ENCODE assay signal across 17 cellular contexts in the genomic region with DNA sequence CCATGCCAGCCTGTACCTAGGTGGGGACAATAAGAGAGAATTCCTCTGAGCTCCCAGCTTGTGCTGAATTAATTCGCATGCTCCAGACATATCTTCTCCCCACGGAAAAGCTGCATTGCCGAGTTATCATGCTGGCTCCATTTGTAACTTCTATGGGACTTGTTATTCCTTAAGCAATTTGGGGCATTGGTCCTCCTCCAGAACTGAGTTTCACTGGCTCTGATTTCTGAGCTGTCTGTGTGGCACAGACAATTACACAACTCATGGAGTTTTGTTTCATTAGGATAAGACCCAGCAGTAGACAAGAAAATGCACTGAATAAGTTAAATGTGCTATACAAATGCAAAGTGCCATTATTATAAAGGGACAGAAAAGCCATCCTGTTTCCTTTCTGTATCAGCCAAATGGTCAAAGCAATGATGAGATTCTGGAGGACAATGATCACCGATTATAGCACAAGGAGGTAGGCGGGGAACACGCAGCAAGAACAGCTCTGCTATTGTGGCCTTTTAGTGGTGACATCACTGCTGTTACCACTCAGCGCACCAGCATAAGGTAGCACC.
DNase-seq lines count a peak whose midpoint lies in the region; ATAC-seq, FAIRE-seq and TF ChIP-seq lines count a peak whose summit lies in the region.
"Had no signal": no experiment of that assay in that cellular context is flagged by ENCODE, and none has a peak within 500 bp of the region (broad histone marks: within the 10 kb centered on the region; RNA-seq: fewer than 3 reads in every experiment).

No MANE protein-coding gene starts in this region.

- H3K4me2 ChIP-seq in osteoblast (ENCODE audit: insufficient read depth, low read length) = no peak overlapping the region
- H3K4me2 ChIP-seq: GM23338 had no signal

- H3K79me2 ChIP-seq in osteoblast (ENCODE audit: insufficient read depth, low read length) = no peaks in the 10 kb centered on the region

- POLR2A ChIA-PET in activated CD4-positive, alpha-beta memory T cell treated with anti-CD3 and anti-CD28 coated beads, Interleukin-2, amount 10 ng/mL, durations not matched to agents 7 days and 5 days (lab: Charles Lee) = no interaction called here
- POLR2A ChIA-PET in WTC11 (lab: Charles Lee) = no interaction called here

- H4K20me1 ChIP-seq in osteoblast (ENCODE audit: insufficient read depth, low read length) = no peaks in the 10 kb centered on the region

- no peaks in the 10 kb centered on the region for H3K9me3 Mint-ChIP-seq in activated CD4-positive, alpha-beta memory T cell treated with anti-CD3 and anti-CD28 coated beads, Interleukin-2, amount 10 ng/mL, durations not matched to agents 7 days and 5 days
- no peaks in the 10 kb centered on the region for H3K9me3 Mint-ChIP-seq in WTC11
- H3K9me3 Mint-ChIP-seq: CD8-positive, alpha-beta memory T cell; GM23338 had no signal

- peak overlapping the region; percentile 3 for H2AFZ ChIP-seq in osteoblast (ENCODE audit: low read length)
- H2AFZ ChIP-seq: GM23338 had no signal

- in situ Hi-C loops in SK-MEL-5 (cut with HindIII; ENCODE audit: low pct_unique_long_range_greater_than_20kb, low sequenced_read_pairs) = no loop called here

- H3K4me3 Mint-ChIP-seq in activated CD4-positive, alpha-beta memory T cell treated with anti-CD3 and anti-CD28 coated beads, Interleukin-2, amount 10 ng/mL, durations not matched to agents 7 days and 5 days = no peak overlapping the region
- H3K4me3 Mint-ChIP-seq in WTC11 = no peak overlapping the region
- H3K4me3 Mint-ChIP-seq: CD8-positive, alpha-beta memory T cell; GM23338 had no signal

- no peak for ATAC-seq in HG02623 (IDR thresholded peaks at IDR 0.05; ENCODE audit: unreplicated experiment)
- no peak for ATAC-seq in pancreas
- no peak for ATAC-seq in WTC11
- ATAC-seq: GM23338, HCT116, K562 had no signal

- H3K36me3 ChIP-seq in osteoblast (ENCODE audit: insufficient read depth, low read length) (no peaks in the 10 kb centered on the region), pancreas (no peaks in the 10 kb centered on the region)
- H3K36me3 ChIP-seq: Peyer's patch, SJSA1 had no signal

- no peaks in the 10 kb centered on the region for H3K36me3 Mint-ChIP-seq in activated CD4-positive, alpha-beta memory T cell treated with anti-CD3 and anti-CD28 coated beads, Interleukin-2, amount 10 ng/mL, durations not matched to agents 7 days and 5 days (ENCODE audit: low read depth)
- H3K36me3 Mint-ChIP-seq in WTC11 = no peaks in the 10 kb centered on the region
- H3K36me3 Mint-ChIP-seq: CD8-positive, alpha-beta memory T cell had no signal

- H3K27me3 ChIP-seq in osteoblast (ENCODE audit: insufficient read depth, low read length) (no peaks in the 10 kb centered on the region), pancreas (no peaks in the 10 kb centered on the region)
- H3K27me3 ChIP-seq: Peyer's patch, SJSA1 had no signal

- H3K9me3 ChIP-seq in osteoblast (ENCODE audit: low read depth, low read length) = no peaks in the 10 kb centered on the region
- H3K9me3 ChIP-seq in pancreas = no peaks in the 10 kb centered on the region
- H3K9me3 ChIP-seq: Peyer's patch, SJSA1 had no signal

- peak; percentile 30 for DNase-seq in AG10803 (ENCODE audit: low read depth)
- peak; percentile 13 for DNase-seq in SK-MEL-5 (ENCODE audit: low read depth, low spot score)
- DNase-seq in fibroblast of the aortic adventitia (ENCODE audit: low read depth) = peak; percentile 44
- DNase-seq in osteoblast (ENCODE audit: insufficient read length, low spot score, missing footprints) = no peak
- DNase-seq in pancreas = no peak
- DNase-seq in activated CD4-positive, alpha-beta memory T cell treated with anti-CD3 and anti-CD28 coated beads, Interleukin-2, amount 10 ng/mL, durations not matched to agents 7 days and 5 days = no peak
- DNase-seq in WTC11 (ENCODE audit: low spot score) = no peak
- DNase-seq: CD8-positive, alpha-beta memory T cell; DND-41; NCI-H2171 treated with DMSO at 0.1 percent for 48 hours; Peyer's patch had no signal

- WGBS in pancreas, 2 donors = 88 to 91% methylated on average over 7 of the region's 7 CpGs

- H3K4me3 ChIP-seq in AG10803 (ENCODE audit: low read length) (no peak overlapping the region), fibroblast of the aortic adventitia (ENCODE audit: low read depth, low read length) (no peak overlapping the region), osteoblast (ENCODE audit: insufficient read depth, low read length) (no peak overlapping the region), pancreas (no peak overlapping the region)
- H3K4me3 ChIP-seq: GM23338, K562, Peyer's patch, SJSA1 had no signal

- no peak overlapping the region for H3K27ac ChIP-seq in osteoblast (ENCODE audit: low read depth, low read length)
- no peak overlapping the region for H3K27ac ChIP-seq in pancreas
- H3K27ac ChIP-seq: Peyer's patch, SJSA1 had no signal

- H3K4me1 Mint-ChIP-seq in activated CD4-positive, alpha-beta memory T cell treated with anti-CD3 and anti-CD28 coated beads, Interleukin-2, amount 10 ng/mL, durations not matched to agents 7 days and 5 days = no peaks in the 10 kb centered on the region
- H3K4me1 Mint-ChIP-seq in WTC11 = peaks cover 24% of the 10 kb centered on the region
- H3K4me1 Mint-ChIP-seq: CD8-positive, alpha-beta memory T cell had no signal

- TF ChIP-seq CTCF in AG10803 (conservative IDR thresholded peaks at IDR 0.05; ENCODE audit: low read length) (no peak), fibroblast of the aortic adventitia (IDR thresholded peaks at IDR 0.05; ENCODE audit: insufficient read depth, low read length) (no peak), osteoblast (IDR thresholded peaks at IDR 0.05; ENCODE audit: extremely low read depth, low read depth, low read length) (no peak), pancreas (IDR thresholded peaks at IDR 0.05) (no peak), WTC11 (IDR thresholded peaks at IDR 0.05) (no peak)

- no peak for FAIRE-seq in pancreas (lab: Jason Lieb, UNC)
- FAIRE-seq: A204.1, K562 had no signal

- intact Hi-C loops in pancreas (cut with DNase I) = no loop called here

- H3K4me1 ChIP-seq in osteoblast (ENCODE audit: insufficient read depth, low read length) = peaks cover 8% of the 10 kb centered on the region
- H3K4me1 ChIP-seq in pancreas = no peaks in the 10 kb centered on the region
- H3K4me1 ChIP-seq: Peyer's patch had no signal

- no peaks in the 10 kb centered on the region for H3K27me3 Mint-ChIP-seq in activated CD4-positive, alpha-beta memory T cell treated with anti-CD3 and anti-CD28 coated beads, Interleukin-2, amount 10 ng/mL, durations not matched to agents 7 days and 5 days
- H3K27me3 Mint-ChIP-seq in WTC11 (ENCODE audit: low read depth) = no peaks in the 10 kb centered on the region

- CTCF ChIA-PET in activated CD4-positive, alpha-beta memory T cell treated with anti-CD3 and anti-CD28 coated beads, Interleukin-2, amount 10 ng/mL, durations not matched to agents 7 days and 5 days (lab: Charles Lee) = no interaction called here
- CTCF ChIA-PET in WTC11 (lab: Charles Lee) = interaction anchor here (1.0 to 1.1 kb wide), 2 partner anchors 153 to 197 kb away, joined by 4 read pairs; no protein-coding TSS in a partner anchor

- no peak overlapping the region for H3K27ac Mint-ChIP-seq in activated CD4-positive, alpha-beta memory T cell treated with anti-CD3 and anti-CD28 coated beads, Interleukin-2, amount 10 ng/mL, durations not matched to agents 7 days and 5 days
- H3K27ac Mint-ChIP-seq in WTC11 = no peak overlapping the region
- H3K27ac Mint-ChIP-seq: CD8-positive, alpha-beta memory T cell; GM23338 had no signal

TF ChIP-seq in WTC11, 78 proteins besides CTCF, POLR2A, EP300 and RAD21:
- TF ChIP-seq ZNF138 (CRISPR knock-in tag; conservative IDR thresholded peaks at IDR 0.05) = no peak
- no peak for TF ChIP-seq ZNF121 (CRISPR knock-in tag; IDR thresholded peaks at IDR 0.05)
- no peak for TF ChIP-seq OVOL2 (CRISPR knock-in tag; IDR thresholded peaks at IDR 0.05; ENCODE audit: borderline replicate concordance)
- no peak for TF ChIP-seq ZNF396 (CRISPR knock-in tag; IDR thresholded peaks at IDR 0.05; ENCODE audit: borderline replicate concordance)
- no peak for TF ChIP-seq GRHL2 (CRISPR knock-in tag; IDR thresholded peaks at IDR 0.05; ENCODE audit: insufficient replicate concordance, severe bottlenecking)
- no peak for TF ChIP-seq CREM (CRISPR knock-in tag; IDR thresholded peaks at IDR 0.05)
- no peak for TF ChIP-seq FOXJ3 (CRISPR knock-in tag; IDR thresholded peaks at IDR 0.05; ENCODE audit: borderline replicate concordance)
- TF ChIP-seq ZNF232 (CRISPR knock-in tag; IDR thresholded peaks at IDR 0.05) = no peak
- TF ChIP-seq, protein P1, sequence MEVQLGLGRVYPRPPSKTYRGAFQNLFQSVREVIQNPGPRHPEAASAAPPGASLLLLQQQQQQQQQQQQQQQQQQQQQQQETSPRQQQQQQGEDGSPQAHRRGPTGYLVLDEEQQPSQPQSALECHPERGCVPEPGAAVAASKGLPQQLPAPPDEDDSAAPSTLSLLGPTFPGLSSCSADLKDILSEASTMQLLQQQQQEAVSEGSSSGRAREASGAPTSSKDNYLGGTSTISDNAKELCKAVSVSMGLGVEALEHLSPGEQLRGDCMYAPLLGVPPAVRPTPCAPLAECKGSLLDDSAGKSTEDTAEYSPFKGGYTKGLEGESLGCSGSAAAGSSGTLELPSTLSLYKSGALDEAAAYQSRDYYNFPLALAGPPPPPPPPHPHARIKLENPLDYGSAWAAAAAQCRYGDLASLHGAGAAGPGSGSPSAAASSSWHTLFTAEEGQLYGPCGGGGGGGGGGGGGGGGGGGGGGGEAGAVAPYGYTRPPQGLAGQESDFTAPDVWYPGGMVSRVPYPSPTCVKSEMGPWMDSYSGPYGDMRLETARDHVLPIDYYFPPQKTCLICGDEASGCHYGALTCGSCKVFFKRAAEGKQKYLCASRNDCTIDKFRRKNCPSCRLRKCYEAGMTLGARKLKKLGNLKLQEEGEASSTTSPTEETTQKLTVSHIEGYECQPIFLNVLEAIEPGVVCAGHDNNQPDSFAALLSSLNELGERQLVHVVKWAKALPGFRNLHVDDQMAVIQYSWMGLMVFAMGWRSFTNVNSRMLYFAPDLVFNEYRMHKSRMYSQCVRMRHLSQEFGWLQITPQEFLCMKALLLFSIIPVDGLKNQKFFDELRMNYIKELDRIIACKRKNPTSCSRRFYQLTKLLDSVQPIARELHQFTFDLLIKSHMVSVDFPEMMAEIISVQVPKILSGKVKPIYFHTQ (CRISPR knock-in tag; IDR thresholded peaks at IDR 0.05) = no peak
- no peak for TF ChIP-seq NFATC4 (CRISPR knock-in tag; IDR thresholded peaks at IDR 0.05)

Comparison
In these comparisons a context has a peak if more than half of its experiments do, and no peak if none do; other contexts are left out.
1. DNase-seq: peak in AG10803 (single experiment), SK-MEL-5 (single experiment) and fibroblast of the aortic adventitia (single experiment); none in osteoblast (single experiment), pancreas (0 of 6), activated CD4-positive, alpha-beta memory T cell treated with anti-CD3 and anti-CD28 coated beads, Interleukin-2, amount 10 ng/mL, durations not matched to agents 7 days and 5 days (single experiment) and WTC11 (single experiment).